In the genomic region with DNA sequence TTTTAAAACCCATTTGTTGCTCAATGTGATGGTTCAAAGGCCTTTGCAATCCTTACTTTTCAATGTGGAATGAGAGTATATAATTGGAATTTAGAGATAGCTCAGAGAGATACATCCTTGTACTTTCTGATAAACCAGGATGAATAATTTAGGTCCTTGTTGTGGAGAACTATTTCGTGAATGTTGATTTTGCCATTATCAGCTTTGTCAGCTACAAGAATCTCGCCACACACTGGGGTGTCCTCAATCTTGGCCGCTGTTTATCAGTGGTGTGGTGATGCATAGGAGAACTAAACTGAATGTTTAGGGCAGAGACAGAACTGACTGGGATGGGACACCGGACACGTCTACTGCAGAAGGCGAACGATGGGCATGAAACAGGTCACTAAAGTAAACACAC, we compare ENCODE assay signal across 23 cellular contexts.
"Had no signal": no experiment of that assay in that cellular context is flagged by ENCODE, and none has a peak within 500 bp of the region (broad histone marks: within the 10 kb centered on the region; RNA-seq: fewer than 3 reads in every experiment).

No MANE protein-coding gene starts in this region.

- H3K4me1 ChIP-seq: neural progenitor cell, parathyroid adenoma, psoas muscle, sigmoid colon, thyroid gland, tibial nerve, upper lobe of left lung, vagina had no signal

- H3K36me3 ChIP-seq: neural progenitor cell, ovary, right lobe of liver, sigmoid colon, stomach, thoracic aorta, thyroid gland, tibial nerve, upper lobe of left lung, vagina had no signal

- H3K27ac ChIP-seq: neural progenitor cell, ovary, parathyroid adenoma, psoas muscle, right lobe of liver, sigmoid colon, stomach, thoracic aorta, thyroid gland, tibial nerve, upper lobe of left lung, vagina had no signal

- H3K79me2 ChIP-seq: parathyroid adenoma had no signal

- H3K27me3 ChIP-seq: neural progenitor cell, ovary, right lobe of liver, sigmoid colon, stomach, thyroid gland, tibial nerve, upper lobe of left lung, vagina had no signal

- H3K9ac ChIP-seq: neural progenitor cell, parathyroid adenoma had no signal

- H3K4me2 ChIP-seq: neural progenitor cell had no signal

- DNase-seq: natural killer cell; occipital lobe; ovary; posterior cingulate gyrus; psoas muscle; right cardiac atrium; right lobe of liver; sigmoid colon; small intestine; stimulated activated CD4-positive, alpha-beta T cell treated with anti-CD3 and anti-CD28 coated beads, Interleukin-15, amount 100 ng/mL, for 24 hours; stimulated activated CD4-positive, alpha-beta T cell treated with anti-CD3 and anti-CD28 coated beads, Interleukin-2, amount 100 ng/mL, for 24 hours; stimulated activated CD4-positive, alpha-beta T cell treated with anti-CD3 and anti-CD28 coated beads, Interleukin-2, amount 100 ng/mL, for 48 hours; stimulated activated CD4-positive, alpha-beta T cell treated with anti-CD3 and anti-CD28 coated beads, Interleukin-4, amount 100 ng/mL, for 24 hours; stimulated activated naive B cell treated with anti-CD40 and anti-IgM and Interleukin-4, amounts not matched to agents 10 μg/mL and 1 μg/mL and 100 μg/mL, for 72 hours; stimulated activated naive CD4-positive, alpha-beta T cell treated with Interleukin-2 at 50 U/mL for 16 hours; stomach; thyroid gland; upper lobe of left lung had no signal

- H3K4me3 ChIP-seq: neural progenitor cell, ovary, psoas muscle, right lobe of liver, sigmoid colon, stomach, thoracic aorta, thyroid gland, tibial nerve, upper lobe of left lung, vagina had no signal
